Comparison of ENCODE assay signal across 18 cellular contexts in the genomic region with DNA sequence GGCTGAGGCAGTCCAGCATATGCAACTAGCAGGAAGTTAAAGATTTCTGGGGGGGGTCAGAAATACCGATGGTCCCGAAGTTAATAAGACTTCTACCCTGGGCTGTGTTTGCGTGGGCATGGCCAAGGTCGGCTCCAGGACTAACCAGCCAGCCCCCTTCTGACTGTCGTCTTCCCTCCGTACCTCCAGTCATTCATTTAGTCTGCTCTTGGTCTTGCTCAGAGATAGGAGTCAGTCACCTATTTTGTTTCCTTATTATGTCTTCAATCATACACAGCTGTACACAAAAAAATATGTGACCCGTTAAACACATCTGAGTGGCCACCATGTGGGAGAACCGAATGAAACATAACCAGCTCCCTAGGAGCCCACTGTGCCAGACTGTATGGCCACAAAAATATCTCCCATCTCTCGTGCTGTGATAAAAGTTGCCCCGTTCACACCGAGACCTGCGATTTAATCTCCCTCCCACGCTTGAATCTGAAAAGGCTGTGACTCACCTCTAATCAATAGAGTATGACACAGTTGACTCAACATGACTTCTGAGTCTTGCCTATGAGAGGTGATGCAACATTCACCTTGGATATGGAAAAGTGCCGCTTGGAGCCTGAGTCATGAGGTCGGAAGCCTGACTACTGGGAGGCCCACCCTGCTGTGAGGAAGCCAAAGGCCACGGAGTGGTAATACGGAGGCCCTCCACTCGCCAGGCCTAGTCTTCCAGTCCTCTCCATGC. TPM values are rescaled to one million over a fixed set of nuclear protein-coding genes. Genes with fewer than 3 reads are reported as not detected.
"Had no signal": no experiment of that assay in that cellular context is flagged by ENCODE, and none has a peak within 500 bp of the region (broad histone marks: within the 10 kb centered on the region; RNA-seq: fewer than 3 reads in every experiment).

No MANE protein-coding gene starts in this region.

RNA-seq across cellular contexts. Expression of a gene that starts 2.8 kb away (rescaled TPM):
- total RNA-seq: dermis blood vessel endothelial cell, endothelial cell of umbilical vein, epithelial cell of proximal tubule, esophagus squamous epithelium, gastrocnemius medialis, glomerular endothelial cell, heart right ventricle, kidney epithelial cell, left cardiac atrium, left lung, left ventricle myocardium superior, lower leg skin, lower lobe of right lung, lung microvascular endothelial cell, mesenteric fat pad, mucosa of descending colon had no signal
- polyA plus RNA-seq: endothelial cell of umbilical vein, esophagus, heart right ventricle, keratinocyte had no signal

RNA-seq across cellular contexts. Expression of a gene that starts 30.5 kb away (rescaled TPM):
- total RNA-seq: dermis blood vessel endothelial cell, endothelial cell of umbilical vein, epithelial cell of proximal tubule, esophagus squamous epithelium, gastrocnemius medialis, glomerular endothelial cell, heart right ventricle, kidney epithelial cell, left cardiac atrium, left lung, left ventricle myocardium superior, lower leg skin, lower lobe of right lung, lung microvascular endothelial cell, mesenteric fat pad, mucosa of descending colon had no signal
- polyA plus RNA-seq: endothelial cell of umbilical vein, esophagus, heart right ventricle, keratinocyte had no signal
